ENCODE assay signal across 23 cellular contexts in genomic region chr20:32330555-32330897, GRCh38.
"Had no signal": no experiment of that assay in that cellular context is flagged by ENCODE, and none has a peak within 500 bp of the region (broad histone marks: within the 10 kb centered on the region; RNA-seq: fewer than 3 reads in every experiment).

No MANE protein-coding gene starts in this region.

- H3K36me3 ChIP-seq: uterus had no signal

- FAIRE-seq: endothelial cell of umbilical vein had no signal

- H3K27me3 Mint-ChIP-seq: naive thymus-derived CD8-positive, alpha-beta T cell; type B pancreatic cell had no signal

- H3K9me3 Mint-ChIP-seq: endodermal cell; naive thymus-derived CD8-positive, alpha-beta T cell; type B pancreatic cell had no signal

- DNase-seq: effector CD4-positive, alpha-beta T cell; endodermal cell; erythroblast; head of caudate nucleus; hippocampal formation; left colon; mammary epithelial cell; mucosa of descending colon; naive thymus-derived CD8-positive, alpha-beta T cell; posterior cingulate gyrus; sigmoid colon; stimulated activated CD4-positive, alpha-beta T cell treated with anti-CD3 and anti-CD28 coated beads, Interleukin-2, amount 100 ng/mL, for 24 hours; stimulated activated CD4-positive, alpha-beta T cell treated with anti-CD3 and anti-CD28 coated beads, Interleukin-4, amount 100 ng/mL, for 4 hours; stimulated activated naive CD4-positive, alpha-beta T cell; thyroid gland; uterus had no signal

- H3K9me3 ChIP-seq: mucosa of descending colon, neutrophil, sigmoid colon, suprapubic skin, thyroid gland, uterus had no signal

- H3K27me3 ChIP-seq: foreskin keratinocyte, neutrophil, sigmoid colon, suprapubic skin, thyroid gland, uterus had no signal

- H3K27ac ChIP-seq: coronary artery, foreskin keratinocyte, neutrophil, sigmoid colon, skin epidermis, suprapubic skin, thyroid gland, uterus had no signal

- H3K27ac Mint-ChIP-seq: endodermal cell, type B pancreatic cell had no signal

- ATAC-seq: left colon; mucosa of descending colon; naive thymus-derived CD8-positive, alpha-beta T cell had no signal

- H3K4me1 ChIP-seq: uterus had no signal

- H3K4me3 Mint-ChIP-seq: endodermal cell; naive thymus-derived CD8-positive, alpha-beta T cell; type B pancreatic cell had no signal

- H3K4me3 ChIP-seq: coronary artery, mucosa of descending colon, sigmoid colon, skin epidermis, suprapubic skin, thyroid gland, uterus had no signal
